ENCODE assay signal across 8 cellular contexts in the genomic region with DNA sequence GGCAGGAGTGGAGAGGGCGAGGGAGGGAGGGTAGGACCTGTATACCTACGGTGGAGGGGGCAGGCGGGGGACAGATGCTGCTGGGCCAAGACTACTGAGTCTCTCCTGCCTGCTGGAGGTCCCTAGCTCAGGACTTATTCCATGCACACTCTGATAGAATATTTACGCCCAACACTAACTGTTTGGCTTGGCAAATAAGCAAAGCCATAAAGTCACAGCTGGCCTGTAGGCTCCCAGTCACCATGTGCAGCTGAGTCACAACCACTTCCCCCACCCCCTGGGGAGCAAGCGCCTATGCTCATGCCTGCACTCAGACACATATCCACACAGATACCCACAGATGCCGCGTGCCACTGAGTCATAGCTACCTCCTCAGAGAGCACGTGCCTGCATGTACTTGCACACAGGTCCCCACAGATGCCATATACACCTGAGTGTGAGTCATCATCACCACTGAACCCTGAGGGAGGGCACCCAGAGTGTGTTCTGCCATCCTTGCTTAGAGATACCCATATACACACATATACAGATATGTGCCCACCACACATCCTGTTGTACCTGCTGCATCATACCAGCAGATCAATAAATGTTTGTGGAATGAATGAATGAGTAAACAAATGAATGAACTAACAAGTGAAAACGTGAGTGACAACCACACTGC.
DNase-seq lines count a peak whose midpoint lies in the region; ATAC-seq and TF ChIP-seq lines count a peak whose summit lies in the region.

No MANE protein-coding gene starts in this region.

- peaks cover 13% of the 10 kb centered on the region for H3K4me1 ChIP-seq in Caco-2

- POLR2A ChIA-PET in Caco-2 (lab: Charles Lee): interaction anchor here (0.9 to 1.4 kb wide), 4 partner anchors 223 to 607 kb away, joined by 3 to 6 read pairs (median 3); a partner anchor contains a TSS

- peak overlapping the region; percentile 79 for H3K27ac Mint-ChIP-seq in Caco-2 (ENCODE audit: unreplicated experiment)

- no peaks in the 10 kb centered on the region for H3K27me3 Mint-ChIP-seq in Caco-2 (ENCODE audit: insufficient read depth, unreplicated experiment)

- H3K36me3 Mint-ChIP-seq in Caco-2 (ENCODE audit: insufficient read depth, unreplicated experiment): peaks cover 30% of the 10 kb centered on the region

- CTCF ChIA-PET in Caco-2 (lab: Charles Lee): interaction anchor here (1.0 to 2.3 kb wide), 5 partner anchors 88 to 544 kb away, joined by 4 to 11 read pairs (median 5); no protein-coding TSS in a partner anchor

- ATAC-seq in GM21717 (IDR thresholded peaks at IDR 0.05; ENCODE audit: unreplicated experiment) (peak; percentile 30), GM21515 (IDR thresholded peaks at IDR 0.05; ENCODE audit: unreplicated experiment) (no peak)

- intact Hi-C loops in Caco-2 (cut with micrococcal nuclease; ENCODE audit: unreplicated experiment): loop anchor here (1.0 to 10.0 kb wide), 6 partner anchors 65 to 545 kb away; no protein-coding TSS in a partner anchor

- no peaks in the 10 kb centered on the region for H3K27me3 ChIP-seq in Caco-2 (replicated peaks; ENCODE audit: control insufficient read depth, insufficient read depth, low read length)

- H3K4me1 Mint-ChIP-seq in Caco-2 (ENCODE audit: low read depth, unreplicated experiment): peaks cover 37% of the 10 kb centered on the region

- H3K4me3 Mint-ChIP-seq in Caco-2 (ENCODE audit: unreplicated experiment): peak overlapping the region; percentile 86

- no peaks in the 10 kb centered on the region for H3K36me3 ChIP-seq in Caco-2 (ENCODE audit: control insufficient read depth, insufficient read depth, low read length)

- H3K9me3 Mint-ChIP-seq in Caco-2 (ENCODE audit: unreplicated experiment): no peaks in the 10 kb centered on the region

- peak; percentile 70 to 84 for DNase-seq in Caco-2
- DNase-seq in LoVo (ENCODE audit: low spot score): peak; percentile 96
- peak; percentile 94 for DNase-seq in T1000 (lab: John Stamatoyannopoulos, UW)
- DNase-seq in astrocyte of the spinal cord (ENCODE audit: low read depth, low spot score): peak; percentile 100
- peak; percentile 39 for DNase-seq in iPS-NIHi11 (ENCODE audit: low spot score)
- peak; percentile 72 to 81 for DNase-seq in stimulated activated CD4-positive, alpha-beta T cell treated with anti-CD3 and anti-CD28 coated beads, Interleukin-15, amount 100 ng/mL, for 1 hour (ENCODE audit: low read depth in 1 of 2, low spot score in 1 of 2)

- in situ Hi-C loops in astrocyte of the spinal cord (cut with HindIII; ENCODE audit: low sequenced_read_pairs): no loop called here

- BruUV-seq in Caco-2 (replicated peaks; lab: Mats Ljungman, UMichigan): TSS peak; percentile 34

- TF ChIP-seq CTCF in Caco-2 (IDR thresholded peaks at IDR 0.05; ENCODE audit: insufficient read depth in 1 of 2, low read depth in 1 of 2, low read length in 1 of 2, severe bottlenecking in 1 of 2, unreplicated experiment in 1 of 2) (no peak), astrocyte of the spinal cord (IDR thresholded peaks at IDR 0.05; ENCODE audit: low read depth, low read length) (no peak)

- H3K4me3 ChIP-seq in Caco-2 (ENCODE audit: low read depth, low read length): peak overlapping the region; percentile 70
- no peak overlapping the region for H3K4me3 ChIP-seq in astrocyte of the spinal cord (ENCODE audit: low read depth, low read length)

- H3K9me3 ChIP-seq in Caco-2: no peaks in the 10 kb centered on the region

Comparison
In these comparisons a context has a peak if more than half of its experiments do, and no peak if none do; other contexts are left out.
1. DNase-seq: peak in every context shown above with its lines; median percentile 100 in astrocyte of the spinal cord; 96 in LoVo; 94 in T1000; 77 in Caco-2; 76 in stimulated activated CD4-positive, alpha-beta T cell treated with anti-CD3 and anti-CD28 coated beads, Interleukin-15, amount 100 ng/mL, for 1 hour; 39 in iPS-NIHi11.